1 cellular context compared by ENCODE assay signal in the genomic region with DNA sequence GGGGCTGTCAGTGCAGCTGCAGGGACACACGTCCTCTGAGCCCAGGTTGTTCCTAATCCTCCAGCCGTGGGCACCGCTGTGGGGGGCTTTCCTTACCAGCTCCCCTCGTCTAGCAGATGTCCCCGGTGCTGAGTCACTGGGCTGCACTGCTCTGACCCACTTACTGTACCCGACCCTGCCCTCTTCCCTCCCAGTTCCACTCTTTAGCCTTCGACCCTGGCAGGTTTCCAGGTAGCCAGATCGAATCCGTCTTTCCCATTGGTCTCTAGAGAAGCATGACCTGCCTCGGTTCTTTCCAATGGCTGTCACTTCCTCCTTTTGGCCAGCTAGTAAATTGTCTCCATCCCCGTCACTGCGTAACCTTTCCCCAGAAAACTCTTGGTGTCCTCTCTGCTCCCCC.
TF ChIP-seq lines count a peak whose summit lies in the region.

No MANE protein-coding gene starts in this region.

TF ChIP-seq in K562, 482 proteins besides CTCF, POLR2A, EP300 and RAD21 (continued from another document and continues in another):
- TF ChIP-seq, protein P1, sequence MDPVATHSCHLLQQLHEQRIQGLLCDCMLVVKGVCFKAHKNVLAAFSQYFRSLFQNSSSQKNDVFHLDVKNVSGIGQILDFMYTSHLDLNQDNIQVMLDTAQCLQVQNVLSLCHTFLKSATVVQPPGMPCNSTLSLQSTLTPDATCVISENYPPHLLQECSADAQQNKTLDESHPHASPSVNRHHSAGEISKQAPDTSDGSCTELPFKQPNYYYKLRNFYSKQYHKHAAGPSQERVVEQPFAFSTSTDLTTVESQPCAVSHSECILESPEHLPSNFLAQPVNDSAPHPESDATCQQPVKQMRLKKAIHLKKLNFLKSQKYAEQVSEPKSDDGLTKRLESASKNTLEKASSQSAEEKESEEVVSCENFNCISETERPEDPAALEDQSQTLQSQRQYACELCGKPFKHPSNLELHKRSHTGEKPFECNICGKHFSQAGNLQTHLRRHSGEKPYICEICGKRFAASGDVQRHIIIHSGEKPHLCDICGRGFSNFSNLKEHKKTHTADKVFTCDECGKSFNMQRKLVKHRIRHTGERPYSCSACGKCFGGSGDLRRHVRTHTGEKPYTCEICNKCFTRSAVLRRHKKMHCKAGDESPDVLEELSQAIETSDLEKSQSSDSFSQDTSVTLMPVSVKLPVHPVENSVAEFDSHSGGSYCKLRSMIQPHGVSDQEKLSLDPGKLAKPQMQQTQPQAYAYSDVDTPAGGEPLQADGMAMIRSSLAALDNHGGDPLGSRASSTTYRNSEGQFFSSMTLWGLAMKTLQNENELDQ (CRISPR knock-in tag; IDR thresholded peaks at IDR 0.05; ENCODE audit: borderline replicate concordance): no peak
- TF ChIP-seq PTRF (tag; IDR thresholded peaks at IDR 0.05): no peak
- TF ChIP-seq SMARCC2 (IDR thresholded peaks at IDR 0.05; ENCODE audit: low read depth): no peak
- TF ChIP-seq ZKSCAN1 (IDR thresholded peaks at IDR 0.05; ENCODE audit: low read depth, low read length): no peak
- no peak for TF ChIP-seq ELF1 (tag; IDR thresholded peaks at IDR 0.05)
- TF ChIP-seq LEF1 (IDR thresholded peaks at IDR 0.05): no peak
- TF ChIP-seq PYGO2 (tag; IDR thresholded peaks at IDR 0.05): no peak
- no peak for TF ChIP-seq ZNF57 (CRISPR knock-in tag; IDR thresholded peaks at IDR 0.05)
- TF ChIP-seq HDGF (IDR thresholded peaks at IDR 0.05): no peak
- TF ChIP-seq ZNF3 (CRISPR knock-in tag; IDR thresholded peaks at IDR 0.05): no peak
- TF ChIP-seq SREBF1 (IDR thresholded peaks at IDR 0.05; ENCODE audit: borderline replicate concordance, low read depth, low read length): no peak
- no peak for TF ChIP-seq ZBTB8A (IDR thresholded peaks at IDR 0.05; ENCODE audit: partially characterized antibody)
- TF ChIP-seq C11orf30 (IDR thresholded peaks at IDR 0.05; ENCODE audit: low read depth): peak; percentile 38; the same call in 1 of the 2 replicates
- TF ChIP-seq GMEB1 (CRISPR knock-in tag; IDR thresholded peaks at IDR 0.05): no peak
- no peak for TF ChIP-seq ZNF75A (CRISPR knock-in tag; IDR thresholded peaks at IDR 0.05)
- TF ChIP-seq RBM14 (IDR thresholded peaks at IDR 0.05; ENCODE audit: borderline replicate concordance, insufficient read depth, low read depth, low read length): no peak
- no peak for TF ChIP-seq ZNF217 (CRISPR knock-in tag; IDR thresholded peaks at IDR 0.05)
- no peak for TF ChIP-seq YY1 (IDR thresholded peaks at IDR 0.05; ENCODE audit: borderline replicate concordance in 1 of 3, control insufficient read depth in 1 of 3, extremely low read depth in 1 of 3, insufficient read depth in 3 of 3, insufficient read length in 1 of 3, insufficient replicate concordance in 2 of 3, low read depth in 1 of 3, low read length in 2 of 3)
- no peak for TF ChIP-seq CSDE1 (IDR thresholded peaks at IDR 0.05)
- no peak for TF ChIP-seq RAD51 (IDR thresholded peaks at IDR 0.05; ENCODE audit: borderline replicate concordance, low read depth)
- TF ChIP-seq HNRNPL (IDR thresholded peaks at IDR 0.05; ENCODE audit: low read depth, low read length): no peak
- TF ChIP-seq ZNF239 (CRISPR knock-in tag; IDR thresholded peaks at IDR 0.05): no peak
- TF ChIP-seq HDAC3 (IDR thresholded peaks at IDR 0.05; ENCODE audit: borderline replicate concordance, partially characterized antibody): no peak
- no peak for TF ChIP-seq ASH1L (IDR thresholded peaks at IDR 0.05; ENCODE audit: borderline replicate concordance, low read depth, partially characterized antibody)
- TF ChIP-seq, protein P2, sequence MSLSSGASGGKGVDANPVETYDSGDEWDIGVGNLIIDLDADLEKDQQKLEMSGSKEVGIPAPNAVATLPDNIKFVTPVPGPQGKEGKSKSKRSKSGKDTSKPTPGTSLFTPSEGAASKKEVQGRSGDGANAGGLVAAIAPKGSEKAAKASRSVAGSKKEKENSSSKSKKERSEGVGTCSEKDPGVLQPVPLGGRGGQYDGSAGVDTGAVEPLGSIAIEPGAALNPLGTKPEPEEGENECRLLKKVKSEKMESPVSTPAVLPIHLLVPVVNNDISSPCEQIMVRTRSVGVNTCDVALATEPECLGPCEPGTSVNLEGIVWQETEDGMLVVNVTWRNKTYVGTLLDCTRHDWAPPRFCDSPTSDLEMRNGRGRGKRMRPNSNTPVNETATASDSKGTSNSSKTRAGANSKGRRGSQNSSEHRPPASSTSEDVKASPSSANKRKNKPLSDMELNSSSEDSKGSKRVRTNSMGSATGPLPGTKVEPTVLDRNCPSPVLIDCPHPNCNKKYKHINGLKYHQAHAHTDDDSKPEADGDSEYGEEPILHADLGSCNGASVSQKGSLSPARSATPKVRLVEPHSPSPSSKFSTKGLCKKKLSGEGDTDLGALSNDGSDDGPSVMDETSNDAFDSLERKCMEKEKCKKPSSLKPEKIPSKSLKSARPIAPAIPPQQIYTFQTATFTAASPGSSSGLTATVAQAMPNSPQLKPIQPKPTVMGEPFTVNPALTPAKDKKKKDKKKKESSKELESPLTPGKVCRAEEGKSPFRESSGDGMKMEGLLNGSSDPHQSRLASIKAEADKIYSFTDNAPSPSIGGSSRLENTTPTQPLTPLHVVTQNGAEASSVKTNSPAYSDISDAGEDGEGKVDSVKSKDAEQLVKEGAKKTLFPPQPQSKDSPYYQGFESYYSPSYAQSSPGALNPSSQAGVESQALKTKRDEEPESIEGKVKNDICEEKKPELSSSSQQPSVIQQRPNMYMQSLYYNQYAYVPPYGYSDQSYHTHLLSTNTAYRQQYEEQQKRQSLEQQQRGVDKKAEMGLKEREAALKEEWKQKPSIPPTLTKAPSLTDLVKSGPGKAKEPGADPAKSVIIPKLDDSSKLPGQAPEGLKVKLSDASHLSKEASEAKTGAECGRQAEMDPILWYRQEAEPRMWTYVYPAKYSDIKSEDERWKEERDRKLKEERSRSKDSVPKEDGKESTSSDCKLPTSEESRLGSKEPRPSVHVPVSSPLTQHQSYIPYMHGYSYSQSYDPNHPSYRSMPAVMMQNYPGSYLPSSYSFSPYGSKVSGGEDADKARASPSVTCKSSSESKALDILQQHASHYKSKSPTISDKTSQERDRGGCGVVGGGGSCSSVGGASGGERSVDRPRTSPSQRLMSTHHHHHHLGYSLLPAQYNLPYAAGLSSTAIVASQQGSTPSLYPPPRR (CRISPR knock-in tag; IDR thresholded peaks at IDR 0.05; ENCODE audit: borderline replicate concordance): no peak
- no peak for TF ChIP-seq NR2C2 (CRISPR knock-in tag; IDR thresholded peaks at IDR 0.05)
- peak; percentile 72 for TF ChIP-seq NR2C2 (tag; IDR thresholded peaks at IDR 0.05)
- TF ChIP-seq, protein P3, sequence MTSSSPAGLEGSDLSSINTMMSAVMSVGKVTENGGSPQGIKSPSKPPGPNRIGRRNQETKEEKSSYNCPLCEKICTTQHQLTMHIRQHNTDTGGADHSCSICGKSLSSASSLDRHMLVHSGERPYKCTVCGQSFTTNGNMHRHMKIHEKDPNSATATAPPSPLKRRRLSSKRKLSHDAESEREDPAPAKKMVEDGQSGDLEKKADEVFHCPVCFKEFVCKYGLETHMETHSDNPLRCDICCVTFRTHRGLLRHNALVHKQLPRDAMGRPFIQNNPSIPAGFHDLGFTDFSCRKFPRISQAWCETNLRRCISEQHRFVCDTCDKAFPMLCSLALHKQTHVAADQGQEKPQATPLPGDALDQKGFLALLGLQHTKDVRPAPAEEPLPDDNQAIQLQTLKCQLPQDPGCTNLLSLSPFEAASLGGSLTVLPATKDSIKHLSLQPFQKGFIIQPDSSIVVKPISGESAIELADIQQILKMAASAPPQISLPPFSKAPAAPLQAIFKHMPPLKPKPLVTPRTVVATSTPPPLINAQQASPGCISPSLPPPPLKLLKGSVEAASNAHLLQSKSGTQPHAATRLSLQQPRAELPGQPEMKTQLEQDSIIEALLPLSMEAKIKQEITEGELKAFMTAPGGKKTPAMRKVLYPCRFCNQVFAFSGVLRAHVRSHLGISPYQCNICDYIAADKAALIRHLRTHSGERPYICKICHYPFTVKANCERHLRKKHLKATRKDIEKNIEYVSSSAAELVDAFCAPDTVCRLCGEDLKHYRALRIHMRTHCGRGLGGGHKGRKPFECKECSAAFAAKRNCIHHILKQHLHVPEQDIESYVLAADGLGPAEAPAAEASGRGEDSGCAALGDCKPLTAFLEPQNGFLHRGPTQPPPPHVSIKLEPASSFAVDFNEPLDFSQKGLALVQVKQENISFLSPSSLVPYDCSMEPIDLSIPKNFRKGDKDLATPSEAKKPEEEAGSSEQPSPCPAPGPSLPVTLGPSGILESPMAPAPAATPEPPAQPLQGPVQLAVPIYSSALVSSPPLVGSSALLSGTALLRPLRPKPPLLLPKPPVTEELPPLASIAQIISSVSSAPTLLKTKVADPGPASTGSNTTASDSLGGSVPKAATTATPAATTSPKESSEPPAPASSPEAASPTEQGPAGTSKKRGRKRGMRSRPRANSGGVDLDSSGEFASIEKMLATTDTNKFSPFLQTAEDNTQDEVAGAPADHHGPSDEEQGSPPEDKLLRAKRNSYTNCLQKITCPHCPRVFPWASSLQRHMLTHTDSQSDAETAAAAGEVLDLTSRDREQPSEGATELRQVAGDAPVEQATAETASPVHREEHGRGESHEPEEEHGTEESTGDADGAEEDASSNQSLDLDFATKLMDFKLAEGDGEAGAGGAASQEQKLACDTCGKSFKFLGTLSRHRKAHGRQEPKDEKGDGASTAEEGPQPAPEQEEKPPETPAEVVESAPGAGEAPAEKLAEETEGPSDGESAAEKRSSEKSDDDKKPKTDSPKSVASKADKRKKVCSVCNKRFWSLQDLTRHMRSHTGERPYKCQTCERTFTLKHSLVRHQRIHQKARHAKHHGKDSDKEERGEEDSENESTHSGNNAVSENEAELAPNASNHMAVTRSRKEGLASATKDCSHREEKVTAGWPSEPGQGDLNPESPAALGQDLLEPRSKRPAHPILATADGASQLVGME (CRISPR knock-in tag; IDR thresholded peaks at IDR 0.05): no peak
- TF ChIP-seq CBX2 (IDR thresholded peaks at IDR 0.05; ENCODE audit: insufficient read depth, low read length, poor library complexity, severe bottlenecking): no peak
- TF ChIP-seq NRF1 (conservative IDR thresholded peaks at IDR 0.05 in 1 of 2, IDR thresholded peaks at IDR 0.05 in 1 of 2): no peak
- peak; percentile 42; the same call in 1 of the 2 replicates for TF ChIP-seq NR2C1 (IDR thresholded peaks at IDR 0.05)
- peak; percentile 38; the same call in 1 of the 2 replicates for TF ChIP-seq NR2C1 (tag; IDR thresholded peaks at IDR 0.05)
- TF ChIP-seq MXI1 (IDR thresholded peaks at IDR 0.05; ENCODE audit: low read depth, low read length): no peak
- TF ChIP-seq FOXP1 (CRISPR knock-in tag; IDR thresholded peaks at IDR 0.05): no peak
- TF ChIP-seq XRCC4 (IDR thresholded peaks at IDR 0.05; ENCODE audit: extremely low read depth, insufficient read depth, insufficient read length): no peak
- TF ChIP-seq, protein P4, sequence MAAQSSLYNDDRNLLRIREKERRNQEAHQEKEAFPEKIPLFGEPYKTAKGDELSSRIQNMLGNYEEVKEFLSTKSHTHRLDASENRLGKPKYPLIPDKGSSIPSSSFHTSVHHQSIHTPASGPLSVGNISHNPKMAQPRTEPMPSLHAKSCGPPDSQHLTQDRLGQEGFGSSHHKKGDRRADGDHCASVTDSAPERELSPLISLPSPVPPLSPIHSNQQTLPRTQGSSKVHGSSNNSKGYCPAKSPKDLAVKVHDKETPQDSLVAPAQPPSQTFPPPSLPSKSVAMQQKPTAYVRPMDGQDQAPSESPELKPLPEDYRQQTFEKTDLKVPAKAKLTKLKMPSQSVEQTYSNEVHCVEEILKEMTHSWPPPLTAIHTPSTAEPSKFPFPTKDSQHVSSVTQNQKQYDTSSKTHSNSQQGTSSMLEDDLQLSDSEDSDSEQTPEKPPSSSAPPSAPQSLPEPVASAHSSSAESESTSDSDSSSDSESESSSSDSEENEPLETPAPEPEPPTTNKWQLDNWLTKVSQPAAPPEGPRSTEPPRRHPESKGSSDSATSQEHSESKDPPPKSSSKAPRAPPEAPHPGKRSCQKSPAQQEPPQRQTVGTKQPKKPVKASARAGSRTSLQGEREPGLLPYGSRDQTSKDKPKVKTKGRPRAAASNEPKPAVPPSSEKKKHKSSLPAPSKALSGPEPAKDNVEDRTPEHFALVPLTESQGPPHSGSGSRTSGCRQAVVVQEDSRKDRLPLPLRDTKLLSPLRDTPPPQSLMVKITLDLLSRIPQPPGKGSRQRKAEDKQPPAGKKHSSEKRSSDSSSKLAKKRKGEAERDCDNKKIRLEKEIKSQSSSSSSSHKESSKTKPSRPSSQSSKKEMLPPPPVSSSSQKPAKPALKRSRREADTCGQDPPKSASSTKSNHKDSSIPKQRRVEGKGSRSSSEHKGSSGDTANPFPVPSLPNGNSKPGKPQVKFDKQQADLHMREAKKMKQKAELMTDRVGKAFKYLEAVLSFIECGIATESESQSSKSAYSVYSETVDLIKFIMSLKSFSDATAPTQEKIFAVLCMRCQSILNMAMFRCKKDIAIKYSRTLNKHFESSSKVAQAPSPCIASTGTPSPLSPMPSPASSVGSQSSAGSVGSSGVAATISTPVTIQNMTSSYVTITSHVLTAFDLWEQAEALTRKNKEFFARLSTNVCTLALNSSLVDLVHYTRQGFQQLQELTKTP (IDR thresholded peaks at IDR 0.05; ENCODE audit: low read depth in 1 of 2, partially characterized antibody in 2 of 2): no peak
- TF ChIP-seq MBD2 (IDR thresholded peaks at IDR 0.05; ENCODE audit: borderline replicate concordance, low read depth): no peak
- TF ChIP-seq ZNF184 (CRISPR knock-in tag; IDR thresholded peaks at IDR 0.05): no peak
- TF ChIP-seq, protein P5, sequence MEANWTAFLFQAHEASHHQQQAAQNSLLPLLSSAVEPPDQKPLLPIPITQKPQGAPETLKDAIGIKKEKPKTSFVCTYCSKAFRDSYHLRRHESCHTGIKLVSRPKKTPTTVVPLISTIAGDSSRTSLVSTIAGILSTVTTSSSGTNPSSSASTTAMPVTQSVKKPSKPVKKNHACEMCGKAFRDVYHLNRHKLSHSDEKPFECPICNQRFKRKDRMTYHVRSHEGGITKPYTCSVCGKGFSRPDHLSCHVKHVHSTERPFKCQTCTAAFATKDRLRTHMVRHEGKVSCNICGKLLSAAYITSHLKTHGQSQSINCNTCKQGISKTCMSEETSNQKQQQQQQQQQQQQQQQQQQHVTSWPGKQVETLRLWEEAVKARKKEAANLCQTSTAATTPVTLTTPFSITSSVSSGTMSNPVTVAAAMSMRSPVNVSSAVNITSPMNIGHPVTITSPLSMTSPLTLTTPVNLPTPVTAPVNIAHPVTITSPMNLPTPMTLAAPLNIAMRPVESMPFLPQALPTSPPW (CRISPR knock-in tag; IDR thresholded peaks at IDR 0.05): no peak
